Comparison of ENCODE assay signal across 1 cellular context in genomic region chr3:114841515-114841914, GRCh38.
A peak's percentile ranks its signal among the peaks of the same experiment; 100 is the strongest.
TF ChIP-seq lines count a peak whose summit lies in the region.

No MANE protein-coding gene starts in this region.

TF ChIP-seq in HCT116, 20 proteins besides CTCF, POLR2A, EP300 and RAD21 (continued from another document):
- no peak for TF ChIP-seq REST (IDR thresholded peaks at IDR 0.05; ENCODE audit: low read depth)
- TF ChIP-seq MAX (IDR thresholded peaks at IDR 0.05) = no peak
- TF ChIP-seq POLR2AphosphoS5 (IDR thresholded peaks at IDR 0.05; ENCODE audit: low read depth, low read length) = no peak
- TF ChIP-seq EGR1 (IDR thresholded peaks at IDR 0.05; ENCODE audit: low read depth) = no peak
- TF ChIP-seq SRF (IDR thresholded peaks at IDR 0.05; ENCODE audit: low read depth) = no peak
- no peak for TF ChIP-seq SP1 (IDR thresholded peaks at IDR 0.05; ENCODE audit: low read depth)
- TF ChIP-seq CBX3 (IDR thresholded peaks at IDR 0.05; ENCODE audit: low read depth) = peak; percentile 78; the same call in 1 of the 2 replicates
- no peak for TF ChIP-seq ZBTB33 (IDR thresholded peaks at IDR 0.05; ENCODE audit: extremely low read depth, insufficient replicate concordance, low read length)
- TF ChIP-seq ATF3 (IDR thresholded peaks at IDR 0.05) = no peak
- TF ChIP-seq JUND (IDR thresholded peaks at IDR 0.05) = peak; percentile 35; the same call in 1 of the 2 replicates
- peak; percentile 68 for TF ChIP-seq CEBPB (IDR thresholded peaks at IDR 0.05; ENCODE audit: low read depth)
- TF ChIP-seq EZH2phosphoT487 (IDR thresholded peaks at IDR 0.05; ENCODE audit: borderline replicate concordance) = no peak
- TF ChIP-seq ZFX (IDR thresholded peaks at IDR 0.05) = no peak
- TF ChIP-seq SIN3A (IDR thresholded peaks at IDR 0.05; ENCODE audit: low read depth) = no peak
